23 cellular contexts compared by ENCODE assay signal in the genomic region with DNA sequence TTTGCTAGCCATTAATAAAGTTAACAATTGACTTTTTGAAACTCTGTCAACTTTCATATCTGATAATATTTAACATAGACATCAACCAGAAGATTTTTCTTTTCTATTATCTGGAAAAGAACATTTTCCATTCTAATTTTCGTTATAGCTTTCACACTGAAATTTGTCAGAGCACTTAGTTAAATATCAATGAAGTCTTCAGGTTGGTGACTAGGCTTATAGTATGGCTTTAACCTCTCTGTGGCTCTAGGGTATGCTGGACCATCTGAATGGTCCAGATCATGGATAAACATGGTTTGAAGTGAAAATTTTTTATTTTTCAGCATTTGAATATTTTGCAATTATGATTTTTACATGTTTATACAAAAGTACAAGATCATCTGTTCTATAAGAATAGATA.
DNase-seq lines count a peak whose midpoint lies in the region; ATAC-seq lines count a peak whose summit lies in the region.
"Had no signal": no experiment of that assay in that cellular context is flagged by ENCODE, and none has a peak within 500 bp of the region (broad histone marks: within the 10 kb centered on the region; RNA-seq: fewer than 3 reads in every experiment).

No MANE protein-coding gene starts in this region.

- no peak for DNase-seq in D341Med (ENCODE audit: low spot score)
- no peak for DNase-seq in NCI-H1417 (lab: John Stamatoyannopoulos, UW)
- DNase-seq in mucosa of gallbladder (ENCODE audit: low spot score) = no peak
- DNase-seq: AML-193; CD4-positive, alpha-beta T cell; GDM1; HCEC 1CT; Kasumi-1; NCI-H1092 treated with DMSO at 0.1 percent for 48 hours; NCI-H1436 treated with DMSO at 0.1 percent for 48 hours; NCI-H187 treated with DMSO at 0.1 percent for 48 hours; NCI-H2171 treated with DMSO at 0.1 percent for 48 hours; NCI-H345; NCI-H510A treated with DMSO at 0.1 percent for 48 hours; PC-3; T-helper 2 cell had no signal

- peak; percentile 35 for ATAC-seq in GM18870 (IDR thresholded peaks at IDR 0.05; ENCODE audit: unreplicated experiment)
- peak; percentile 41 for ATAC-seq in GM21423 (IDR thresholded peaks at IDR 0.05; ENCODE audit: unreplicated experiment)
- peak; percentile 50 for ATAC-seq in HG03196 (IDR thresholded peaks at IDR 0.05; ENCODE audit: unreplicated experiment)
- ATAC-seq in HG02571 (IDR thresholded peaks at IDR 0.05; ENCODE audit: unreplicated experiment) = no peak
- ATAC-seq: A549, GM12878, HepG2, PC-3 had no signal
